In genomic region chr4:81136161-81136910, GRCh38 we compare ENCODE assay signal across 15 cellular contexts.
A peak's percentile ranks its signal among the peaks of the same experiment; 100 is the strongest.
DNase-seq lines count a peak whose midpoint lies in the region; ATAC-seq and TF ChIP-seq lines count a peak whose summit lies in the region.
"Had no signal": no experiment of that assay in that cellular context is flagged by ENCODE, and none has a peak within 500 bp of the region (broad histone marks: within the 10 kb centered on the region; RNA-seq: fewer than 3 reads in every experiment).

No MANE protein-coding gene starts in this region.

- no peaks in the 10 kb centered on the region for H3K27me3 ChIP-seq in brain microvascular endothelial cell (replicated peaks)
- no peaks in the 10 kb centered on the region for H3K27me3 ChIP-seq in BE2C
- H3K27me3 ChIP-seq: heart right ventricle, right lobe of liver had no signal

- H3K36me3 ChIP-seq in brain microvascular endothelial cell (replicated peaks) (no peaks in the 10 kb centered on the region), BE2C (no peaks in the 10 kb centered on the region)
- H3K36me3 ChIP-seq: heart right ventricle, right lobe of liver had no signal

- H3K9me3 ChIP-seq in BE2C = no peaks in the 10 kb centered on the region
- H3K9me3 ChIP-seq: heart right ventricle, right lobe of liver had no signal

- H3K4me3 Mint-ChIP-seq in osteocyte (ENCODE audit: unreplicated experiment) = no peak overlapping the region
- H3K4me3 Mint-ChIP-seq: naive B cell had no signal

- no peak for ATAC-seq in HG03095 (IDR thresholded peaks at IDR 0.05; ENCODE audit: unreplicated experiment)
- ATAC-seq: right lobe of liver had no signal

- H3K4me3 ChIP-seq in AG10803 (ENCODE audit: low read length) (peak overlapping the region; percentile 13; the same call in 1 of the 2 replicates), brain microvascular endothelial cell (ENCODE audit: low read depth, low read length) (no peak overlapping the region), BE2C (ENCODE audit: low read depth, low read length) (no peak overlapping the region)
- H3K4me3 ChIP-seq: heart right ventricle, right lobe of liver had no signal

- H3K4me1 ChIP-seq in BE2C = no peaks in the 10 kb centered on the region
- H3K4me1 ChIP-seq: heart right ventricle, right lobe of liver had no signal

- in situ Hi-C loops in brain microvascular endothelial cell (cut with HindIII; ENCODE audit: low pct_ligation_motif_present, low sequenced_read_pairs) = no loop called here

- no peak overlapping the region for H3K27ac ChIP-seq in brain microvascular endothelial cell
- H3K27ac ChIP-seq: right lobe of liver had no signal

- no peak overlapping the region for H3K27ac Mint-ChIP-seq in osteocyte (ENCODE audit: unreplicated experiment)
- H3K27ac Mint-ChIP-seq: naive B cell had no signal

- no peaks in the 10 kb centered on the region for H3K4me1 Mint-ChIP-seq in osteocyte (ENCODE audit: unreplicated experiment)
- H3K4me1 Mint-ChIP-seq: naive B cell had no signal

- no peaks in the 10 kb centered on the region for H3K27me3 Mint-ChIP-seq in osteocyte (ENCODE audit: unreplicated experiment)

- TF ChIP-seq CTCF in AG10803 (conservative IDR thresholded peaks at IDR 0.05; ENCODE audit: low read length) = no peak
- no peak for TF ChIP-seq CTCF in brain microvascular endothelial cell (IDR thresholded peaks at IDR 0.05; ENCODE audit: low read depth, low read length, missing control alignments)
- no peak for TF ChIP-seq CTCF in BE2C (IDR thresholded peaks at IDR 0.05; ENCODE audit: low read depth, low read length)
- no peak for TF ChIP-seq CTCF in osteocyte (IDR thresholded peaks at IDR 0.05)

- no peaks in the 10 kb centered on the region for H3K36me3 Mint-ChIP-seq in osteocyte (ENCODE audit: unreplicated experiment)

- DNase-seq in AG10803 (ENCODE audit: low read depth) (peak; percentile 99), HT1080 (ENCODE audit: low read depth) (peak; percentile 38), brain microvascular endothelial cell (peak; percentile 1), non-pigmented ciliary epithelial cell (ENCODE audit: low read depth) (peak; percentile 34), BE2C (no peak), osteocyte (ENCODE audit: extremely low spot score, unreplicated experiment) (no peak), C1 segment of cervical spinal cord (lab: John Stamatoyannopoulos, UW) (no peak)
- DNase-seq: activated CD4-positive, alpha-beta T cell treated with anti-CD3 and anti-CD28 coated beads for 4 hours; activated T-cell treated with anti-CD3 and anti-CD28 coated beads, Interleukin-2, amount 50 U/mL, for 1 hour; anterior cingulate cortex; heart right ventricle; naive B cell; right lobe of liver; stimulated activated naive CD4-positive, alpha-beta T cell had no signal

- no peaks in the 10 kb centered on the region for H3K9me3 Mint-ChIP-seq in osteocyte (ENCODE audit: unreplicated experiment)
- H3K9me3 Mint-ChIP-seq: naive B cell had no signal

Comparison
In these comparisons a context has a peak if more than half of its experiments do, and no peak if none do; other contexts are left out.
1. DNase-seq: peak in AG10803 (single experiment), HT1080 (single experiment), brain microvascular endothelial cell (single experiment) and non-pigmented ciliary epithelial cell (single experiment); none in BE2C (single experiment), osteocyte (single experiment) and C1 segment of cervical spinal cord (0 of 14).